In genomic region chr2:66153941-66154340, GRCh38 we compare ENCODE assay signal across 8 cellular contexts.
"Had no signal": no experiment of that assay in that cellular context is flagged by ENCODE, and none has a peak within 500 bp of the region (broad histone marks: within the 10 kb centered on the region; RNA-seq: fewer than 3 reads in every experiment).

No MANE protein-coding gene starts in this region.

- DNase-seq: IMR-90, KBM-7, KG1 had no signal

- H3K27ac ChIP-seq: HL-60, KMS-11 had no signal

- H3K27ac Mint-ChIP-seq: IgD-negative memory B cell had no signal

- H3K9ac ChIP-seq: KMS-11 had no signal

- H3K36me3 Mint-ChIP-seq: IgD-negative memory B cell had no signal

- H3K27me3 Mint-ChIP-seq: IgD-negative memory B cell had no signal

- H3K4me3 Mint-ChIP-seq: IgD-negative memory B cell had no signal

- H3K4me1 Mint-ChIP-seq: IgD-negative memory B cell had no signal

- FAIRE-seq: HepG2, HTR-8/SVneo had no signal

- ATAC-seq: HepG2 had no signal

- H3K4me2 ChIP-seq: KMS-11 had no signal
